In the genomic region with DNA sequence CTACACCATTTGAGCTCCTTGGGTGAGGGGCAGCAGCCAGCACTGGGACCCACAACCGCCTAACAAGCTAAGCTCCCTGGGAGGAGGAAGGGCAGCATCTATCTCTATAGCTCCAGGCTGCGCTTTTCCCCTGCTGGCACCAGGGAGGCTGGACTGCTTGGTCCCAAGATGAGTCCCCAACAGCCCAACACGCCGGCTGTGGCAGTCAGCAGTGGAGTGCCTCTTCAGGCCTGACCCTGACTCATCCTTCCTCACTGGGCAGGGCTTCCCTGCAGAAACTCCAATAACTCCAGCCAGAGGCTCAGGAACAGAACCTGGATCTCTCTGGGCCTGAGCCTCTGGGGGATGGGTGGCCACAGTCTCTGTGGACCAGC, we compare ENCODE assay signal across 13 cellular contexts.
DNase-seq lines count a peak whose midpoint lies in the region; TF ChIP-seq lines count a peak whose summit lies in the region.
"Had no signal": no experiment of that assay in that cellular context is flagged by ENCODE, and none has a peak within 500 bp of the region (broad histone marks: within the 10 kb centered on the region; RNA-seq: fewer than 3 reads in every experiment).

No MANE protein-coding gene starts in this region.

- WGBS in neuronal stem cell (ENCODE audit: extremely low coverage in 2 of 2, insufficient read length in 2 of 2, insufficient replicate concordance in 1 of 2), 2 donors: no CpG with 5 or more reads among the region's 4 CpGs

- no peak overlapping the region for H3K27ac Mint-ChIP-seq in endothelial cell (ENCODE audit: unreplicated experiment)
- H3K27ac Mint-ChIP-seq: HFFc6 had no signal

- intact Hi-C loops in PC-9 (cut with micrococcal nuclease; ENCODE audit: unreplicated experiment): loop anchor here (10.0 kb wide), 1 partner anchor 398 kb away; a partner anchor contains a TSS

- no peak overlapping the region for H4K8ac ChIP-seq in neuronal stem cell (ENCODE audit: low read depth, low read length)

- H2BK15ac ChIP-seq in neuronal stem cell (ENCODE audit: low read length): no peak overlapping the region

- H3K4me1 Mint-ChIP-seq in endothelial cell (ENCODE audit: unreplicated experiment): peaks cover 6% of the 10 kb centered on the region

- CTCF ChIA-PET in PC-9 (lab: Charles Lee): no interaction called here
- CTCF ChIA-PET in HEK293T (lab: Yijun Ruan, JAX): no interaction called here

- H3K4me1 ChIP-seq in PC-9 (replicated peaks; ENCODE audit: insufficient read depth): peaks cover 12% of the 10 kb centered on the region; the same call in 1 of the 2 replicates
- no peaks in the 10 kb centered on the region for H3K4me1 ChIP-seq in neuronal stem cell (ENCODE audit: control insufficient read depth in 2 of 2, insufficient read depth in 1 of 2, low read depth in 1 of 2, low read length in 2 of 2)
- H3K4me1 ChIP-seq: SJCRH30 had no signal

- no TSS peak for BruUV-seq in PC-9 (replicated peaks; lab: Mats Ljungman, UMichigan)

- DNase-seq in EL (peak; percentile 5), HT1080 (ENCODE audit: low read depth) (peak; percentile 58), PC-9 (no peak), neuronal stem cell (ENCODE audit: low spot score) (no peak), endothelial cell (ENCODE audit: low spot score) (no peak), LoVo (ENCODE audit: low spot score) (no peak), HEK293T (ENCODE audit: extremely low spot score) (no peak)
- DNase-seq: HFFc6, NCI-H1048, NCI-H446, T-helper 9 cell had no signal

- no peak overlapping the region for H3K14ac ChIP-seq in neuronal stem cell (ENCODE audit: low read length)

- no peaks in the 10 kb centered on the region for H4K20me1 ChIP-seq in PC-9 (ENCODE audit: insufficient read depth)
- H4K20me1 ChIP-seq: BLaER1 had no signal

- H3K9ac ChIP-seq in neuronal stem cell (ENCODE audit: low read depth, low read length, poor library complexity): no peak overlapping the region
- H3K9ac ChIP-seq: BLaER1 had no signal

- H3K27me3 Mint-ChIP-seq in endothelial cell (ENCODE audit: unreplicated experiment): no peaks in the 10 kb centered on the region

- H3K4me3 ChIP-seq in PC-9 (peak overlapping the region; percentile 57; the same call in 1 of the 2 replicates), neuronal stem cell (ENCODE audit: low read length in 2 of 2) (no peak overlapping the region)
- H3K4me3 ChIP-seq: BLaER1 had no signal

- H3F3A ChIP-seq in PC-9 (ENCODE audit: insufficient read depth, low read depth): no peaks in the 10 kb centered on the region

- H2BK5ac ChIP-seq in neuronal stem cell (ENCODE audit: low read length): no peak overlapping the region

- H3K27me3 ChIP-seq in PC-9 (ENCODE audit: insufficient read depth, low read depth) (peaks cover 38% of the 10 kb centered on the region), neuronal stem cell (ENCODE audit: control insufficient read depth in 3 of 3, insufficient read depth in 3 of 3, low read depth in 1 of 3, low read length in 3 of 3) (no peaks in the 10 kb centered on the region)
- H3K27me3 ChIP-seq: BLaER1, SJCRH30 had no signal

- no peaks in the 10 kb centered on the region for H3K9me3 Mint-ChIP-seq in endothelial cell (ENCODE audit: unreplicated experiment)

- H3K4me2 ChIP-seq in PC-9: peak overlapping the region; percentile 77
- H3K4me2 ChIP-seq in neuronal stem cell (ENCODE audit: insufficient read depth, low read length, poor library complexity, severe bottlenecking): no peak overlapping the region

- H3K27ac ChIP-seq in PC-9: no peak overlapping the region
- no peak overlapping the region for H3K27ac ChIP-seq in neuronal stem cell (replicated peaks; ENCODE audit: low read length)
- H3K27ac ChIP-seq: BLaER1, SJCRH30 had no signal

- H3K36me3 ChIP-seq in PC-9 (ENCODE audit: low read depth) (no peaks in the 10 kb centered on the region), neuronal stem cell (replicated peaks in 1 of 2; ENCODE audit: control insufficient read depth in 2 of 2, insufficient read depth in 2 of 2, low read length in 2 of 2) (no peaks in the 10 kb centered on the region)
- H3K36me3 ChIP-seq: BLaER1, SJCRH30 had no signal

- POLR2A ChIA-PET in PC-9 (lab: Charles Lee; ENCODE audit: unreplicated experiment) (no interaction called here), HEK293T (lab: Yijun Ruan, JAX) (no interaction called here)

- no peaks in the 10 kb centered on the region for H3K79me1 ChIP-seq in neuronal stem cell (ENCODE audit: low read depth, low read length)

- H3K36me3 Mint-ChIP-seq in endothelial cell (ENCODE audit: low read depth, unreplicated experiment): no peaks in the 10 kb centered on the region

- H2AFZ ChIP-seq in PC-9 (0 out of 2 replicates have a peak overlapping the region, but pooled peaks have one; percentile 80), neuronal stem cell (ENCODE audit: low read length) (peak overlapping the region; percentile 56)

- no peak overlapping the region for H4K91ac ChIP-seq in neuronal stem cell (ENCODE audit: low read depth, low read length, poor library complexity)

- no peak overlapping the region for H3K4me3 Mint-ChIP-seq in endothelial cell (ENCODE audit: unreplicated experiment)
- H3K4me3 Mint-ChIP-seq: HFFc6 had no signal

- no peak for TF ChIP-seq CTCF in PC-9 (conservative IDR thresholded peaks at IDR 0.05)
- TF ChIP-seq CTCF in endothelial cell (IDR thresholded peaks at IDR 0.05; ENCODE audit: unreplicated experiment): no peak

- no peak overlapping the region for H2BK120ac ChIP-seq in neuronal stem cell (ENCODE audit: low read depth, low read length)

- no peaks in the 10 kb centered on the region for H3K9me2 ChIP-seq in PC-9 (ENCODE audit: insufficient read depth)

- H2BK12ac ChIP-seq in neuronal stem cell (ENCODE audit: low read length): no peak overlapping the region

- H3K4ac ChIP-seq in neuronal stem cell (ENCODE audit: low read length): no peak overlapping the region

- H3K18ac ChIP-seq in neuronal stem cell (ENCODE audit: low read length): peak overlapping the region; percentile 35

- H3K9me3 ChIP-seq in PC-9 (ENCODE audit: insufficient read depth, low read depth) (no peaks in the 10 kb centered on the region; the same call in 1 of the 2 replicates), neuronal stem cell (replicated peaks in 1 of 2; ENCODE audit: control insufficient read depth in 2 of 2, insufficient read depth in 1 of 2, low read depth in 1 of 2, low read length in 2 of 2) (no peaks in the 10 kb centered on the region)
- H3K9me3 ChIP-seq: SJCRH30 had no signal

- no peak overlapping the region for H3K23ac ChIP-seq in neuronal stem cell (ENCODE audit: low read depth, low read length, poor library complexity)

- no peaks in the 10 kb centered on the region for H3K79me2 ChIP-seq in PC-9 (ENCODE audit: low read depth)

- no peak overlapping the region for H2AK5ac ChIP-seq in neuronal stem cell (ENCODE audit: low read depth, low read length)

TF ChIP-seq in HEK293T, 16 proteins besides CTCF, POLR2A, EP300 and RAD21:
- TF ChIP-seq ZNF384 (IDR thresholded peaks at IDR 0.05): no peak
- TF ChIP-seq BHLHE40 (IDR thresholded peaks at IDR 0.05; ENCODE audit: borderline replicate concordance): no peak
- TF ChIP-seq, protein P1, sequence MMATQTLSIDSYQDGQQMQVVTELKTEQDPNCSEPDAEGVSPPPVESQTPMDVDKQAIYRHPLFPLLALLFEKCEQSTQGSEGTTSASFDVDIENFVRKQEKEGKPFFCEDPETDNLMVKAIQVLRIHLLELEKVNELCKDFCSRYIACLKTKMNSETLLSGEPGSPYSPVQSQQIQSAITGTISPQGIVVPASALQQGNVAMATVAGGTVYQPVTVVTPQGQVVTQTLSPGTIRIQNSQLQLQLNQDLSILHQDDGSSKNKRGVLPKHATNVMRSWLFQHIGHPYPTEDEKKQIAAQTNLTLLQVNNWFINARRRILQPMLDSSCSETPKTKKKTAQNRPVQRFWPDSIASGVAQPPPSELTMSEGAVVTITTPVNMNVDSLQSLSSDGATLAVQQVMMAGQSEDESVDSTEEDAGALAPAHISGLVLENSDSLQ (IDR thresholded peaks at IDR 0.05): no peak
- no peak for TF ChIP-seq CTBP1 (IDR thresholded peaks at IDR 0.05; ENCODE audit: borderline replicate concordance)
- TF ChIP-seq SUZ12 (IDR thresholded peaks at IDR 0.05): no peak
- TF ChIP-seq ARNT (IDR thresholded peaks at IDR 0.05): no peak
- TF ChIP-seq NFRKB (IDR thresholded peaks at IDR 0.05): no peak
- TF ChIP-seq HDGF (IDR thresholded peaks at IDR 0.05; ENCODE audit: borderline replicate concordance): no peak
- TF ChIP-seq SP1 (IDR thresholded peaks at IDR 0.05): no peak
- no peak for TF ChIP-seq FOXK2 (IDR thresholded peaks at IDR 0.05)
- no peak for TF ChIP-seq FOXA1 (IDR thresholded peaks at IDR 0.05)
- TF ChIP-seq L3MBTL2 (conservative IDR thresholded peaks at IDR 0.05): no peak
- TF ChIP-seq ELF4 (IDR thresholded peaks at IDR 0.05): no peak
- no peak for TF ChIP-seq TARDBP (IDR thresholded peaks at IDR 0.05)
- no peak for TF ChIP-seq LEF1 (IDR thresholded peaks at IDR 0.05; ENCODE audit: borderline replicate concordance)

Comparison
In these comparisons a context has a peak if more than half of its experiments do, and no peak if none do; other contexts are left out.
1. DNase-seq: peak in EL (single experiment) and HT1080 (single experiment); none in PC-9 (0 of 2), neuronal stem cell (single experiment), endothelial cell (single experiment), LoVo (single experiment) and HEK293T (single experiment).